ENCODE assay signal across 8 cellular contexts in genomic region chr11:15073361-15074205, GRCh38. TPM values are rescaled to one million over a fixed set of nuclear protein-coding genes. Genes with fewer than 3 reads are reported as not detected.
DNase-seq lines count a peak whose midpoint lies in the region; ATAC-seq lines count a peak whose summit lies in the region.

A gene with protein sequence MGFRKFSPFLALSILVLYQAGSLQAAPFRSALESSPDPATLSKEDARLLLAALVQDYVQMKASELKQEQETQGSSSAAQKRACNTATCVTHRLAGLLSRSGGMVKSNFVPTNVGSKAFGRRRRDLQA (plus strand): TSS chr11:15073593. CDS start chr11:15074719, 1,126 bp downstream.

- no peaks in the 10 kb centered on the region for H3K36me3 Mint-ChIP-seq in stimulated activated effector memory CD8-positive, alpha-beta T cell treated with anti-CD3 and anti-CD28 coated beads, Interleukin-12 subunit alpha, Interleukin-12 subunit beta, amount 100 ng/mL, for 72 hours

- H3K4me1 Mint-ChIP-seq in stimulated activated effector memory CD8-positive, alpha-beta T cell treated with anti-CD3 and anti-CD28 coated beads, Interleukin-12 subunit alpha, Interleukin-12 subunit beta, amount 100 ng/mL, for 72 hours = peaks cover 20% of the 10 kb centered on the region

- peak within 1 kb of the TSS; percentile 76 for H3K4me3 Mint-ChIP-seq in stimulated activated effector memory CD8-positive, alpha-beta T cell treated with anti-CD3 and anti-CD28 coated beads, Interleukin-12 subunit alpha, Interleukin-12 subunit beta, amount 100 ng/mL, for 72 hours

- H3K27ac Mint-ChIP-seq in stimulated activated effector memory CD8-positive, alpha-beta T cell treated with anti-CD3 and anti-CD28 coated beads, Interleukin-12 subunit alpha, Interleukin-12 subunit beta, amount 100 ng/mL, for 72 hours = no peak within 1 kb of the TSS

- peak; percentile 39 for DNase-seq in Daoy (ENCODE audit: low read depth)
- peak; percentile 51 for DNase-seq in NCI-H526 treated with DMSO at 0.1 percent for 48 hours (lab: John Stamatoyannopoulos, UW)
- peak; percentile 52 for DNase-seq in astrocyte of the hippocampus (ENCODE audit: low read depth, low spot score)
- DNase-seq in inferior parietal cortex (ENCODE audit: extremely low spot score) = peak; percentile 5
- no peak for DNase-seq in stimulated activated effector memory CD8-positive, alpha-beta T cell treated with anti-CD3 and anti-CD28 coated beads, Interleukin-12 subunit alpha, Interleukin-12 subunit beta, amount 100 ng/mL, for 72 hours (ENCODE audit: low spot score in 2 of 2)
- DNase-seq in midbrain (lab: John Stamatoyannopoulos, UW) = no peak
- DNase-seq in mucosa of gallbladder (ENCODE audit: low spot score) = no peak

- ATAC-seq in stimulated activated effector memory CD8-positive, alpha-beta T cell treated with anti-CD3 and anti-CD28 coated beads, Interleukin-12 subunit alpha, Interleukin-12 subunit beta, amount 100 ng/mL, for 72 hours = peak; percentile 32
- no peak for ATAC-seq in HG02763 (IDR thresholded peaks at IDR 0.05; ENCODE audit: unreplicated experiment)

- H3K9me3 Mint-ChIP-seq in stimulated activated effector memory CD8-positive, alpha-beta T cell treated with anti-CD3 and anti-CD28 coated beads, Interleukin-12 subunit alpha, Interleukin-12 subunit beta, amount 100 ng/mL, for 72 hours = peaks cover under 1% of the 10 kb centered on the region

RNA-seq across cellular contexts. Expression of the gene that starts here (rescaled TPM):
- total RNA-seq in Daoy (2014; rRNA removed; shearing (Covaris generic)) = not detected in 2 replicates
- total RNA-seq in mucosa of gallbladder = not detected

Comparison
In these comparisons a context has a peak if more than half of its experiments do, and no peak if none do; other contexts are left out.
1. Peak in DNase-seq in Daoy; RNA of the gene not detected or under 1 TPM.
2. DNase-seq: peak in NCI-H526 treated with DMSO at 0.1 percent for 48 hours (single experiment), astrocyte of the hippocampus (single experiment) and inferior parietal cortex (single experiment); none in stimulated activated effector memory CD8-positive, alpha-beta T cell treated with anti-CD3 and anti-CD28 coated beads, Interleukin-12 subunit alpha, Interleukin-12 subunit beta, amount 100 ng/mL, for 72 hours (0 of 2), midbrain (single experiment) and mucosa of gallbladder (single experiment).